Comparison of ENCODE assay signal across 8 cellular contexts in genomic region chr11:128342511-128343133, GRCh38.
A peak's percentile ranks its signal among the peaks of the same experiment; 100 is the strongest.
DNase-seq lines count a peak whose midpoint lies in the region; TF ChIP-seq lines count a peak whose summit lies in the region.

No MANE protein-coding gene starts in this region.

- no peaks in the 10 kb centered on the region for H3K27me3 Mint-ChIP-seq in HFFc6 (ENCODE audit: insufficient read depth)

- no peaks in the 10 kb centered on the region; the same call in 1 of the 2 replicates for H3K36me3 Mint-ChIP-seq in HFFc6 (ENCODE audit: low read depth)

- in situ Hi-C loops in HAP-1 (cut with MboI; ENCODE audit: low sequenced_read_pairs) = no loop called here

- no peaks in the 10 kb centered on the region for H3K4me1 ChIP-seq in HAP-1

- H3K27ac Mint-ChIP-seq in HFFc6 = peak overlapping the region; percentile 40; the same call in 1 of the 2 replicates

- DNase-seq in GM10266 (ENCODE audit: extremely low spot score) (peak; percentile 37), HFFc6 (no peak), NCI-H1417 treated with DMSO at 0.1 percent for 48 hours (lab: John Stamatoyannopoulos, UW) (peak; percentile 43), foreskin fibroblast (peak; percentile 83 to 87), HAP-1 (ENCODE audit: low spot score in 2 of 2) (no peak), glomerular visceral epithelial cell (ENCODE audit: extremely low spot score) (no peak)
- peak; percentile 55 for DNase-seq in activated CD4-positive, alpha-beta T cell treated with anti-CD3 and anti-CD28 coated beads, Interleukin-2, amount 50 U/mL, for 1 hour
- DNase-seq in stimulated activated CD4-positive, alpha-beta T cell treated with anti-CD3 and anti-CD28 coated beads, Interleukin-12 subunit alpha, Interleukin-12 subunit beta, amount 100 ng/mL, for 4 hours = peak; percentile 48

- no peaks in the 10 kb centered on the region for H3K9me3 Mint-ChIP-seq in HFFc6

- no peaks in the 10 kb centered on the region; the same call in 1 of the 2 replicates for H3K27me3 ChIP-seq in HAP-1 (ENCODE audit: low read depth)

- peaks cover 31% of the 10 kb centered on the region for H3K4me1 Mint-ChIP-seq in HFFc6 (ENCODE audit: low read depth)

- no peaks in the 10 kb centered on the region for H3K9me3 ChIP-seq in HAP-1

- H3K4me3 ChIP-seq in foreskin fibroblast (ENCODE audit: low read depth in 1 of 2, low read length in 2 of 2) (no peak overlapping the region), HAP-1 (no peak overlapping the region)

- H3K36me3 ChIP-seq in HAP-1 (replicated peaks) = no peaks in the 10 kb centered on the region

- TF ChIP-seq CTCF in GM10266 (IDR thresholded peaks at IDR 0.05; ENCODE audit: control insufficient read depth, insufficient read depth, low read depth, missing control alignments) = no peak
- no peak for TF ChIP-seq CTCF in HFFc6 (IDR thresholded peaks at IDR 0.05)
- TF ChIP-seq CTCF in foreskin fibroblast (IDR thresholded peaks at IDR 0.05; ENCODE audit: low read depth, low read length) = no peak

- no peak overlapping the region for H3K4me3 Mint-ChIP-seq in HFFc6

Comparison
In these comparisons a context has a peak if more than half of its experiments do, and no peak if none do; other contexts are left out.
1. DNase-seq: peak in GM10266 (single experiment), NCI-H1417 treated with DMSO at 0.1 percent for 48 hours (single experiment), activated CD4-positive, alpha-beta T cell treated with anti-CD3 and anti-CD28 coated beads, Interleukin-2, amount 50 U/mL, for 1 hour (single experiment), foreskin fibroblast (2 of 2) and stimulated activated CD4-positive, alpha-beta T cell treated with anti-CD3 and anti-CD28 coated beads, Interleukin-12 subunit alpha, Interleukin-12 subunit beta, amount 100 ng/mL, for 4 hours (single experiment); none in HFFc6 (single experiment), HAP-1 (0 of 2) and glomerular visceral epithelial cell (single experiment).